In the genomic region with DNA sequence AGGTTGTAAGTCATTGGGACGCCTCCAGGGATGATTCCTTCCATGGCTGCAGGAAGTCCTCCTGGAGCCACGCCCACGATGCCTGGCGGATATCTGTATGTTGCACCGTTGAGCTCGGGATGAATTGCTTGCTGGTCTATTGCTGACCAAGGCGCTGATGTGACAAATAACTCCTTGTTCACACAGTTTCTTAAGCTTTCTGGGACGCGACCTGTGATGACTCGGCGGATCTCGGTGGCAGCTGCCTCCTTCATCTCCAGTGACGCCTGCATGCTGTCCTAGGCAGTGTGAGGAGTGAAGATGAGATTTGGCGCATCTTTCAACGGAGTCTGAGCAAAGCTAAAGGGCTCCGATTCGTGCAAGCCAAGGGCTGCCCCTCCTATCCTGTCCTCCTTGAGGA, we compare ENCODE assay signal across 35 cellular contexts.
"Had no signal": no experiment of that assay in that cellular context is flagged by ENCODE, and none has a peak within 500 bp of the region (broad histone marks: within the 10 kb centered on the region; RNA-seq: fewer than 3 reads in every experiment).

No MANE protein-coding gene starts in this region.

- H3K4me1 ChIP-seq: adrenal gland, body of pancreas, breast epithelium, esophagus muscularis mucosa, foreskin keratinocyte, gastrocnemius medialis, heart left ventricle had no signal

- ATAC-seq: activated CD4-positive, CD25-positive, alpha-beta regulatory T cell treated with anti-CD3 and anti-CD28 coated beads, Interleukin-2, amount 50 U/mL, for 24 hours; activated CD8-positive, alpha-beta T cell treated with anti-CD3 and anti-CD28 coated beads for 36 hours; activated naive CD8-positive, alpha-beta T cell treated with anti-CD3 and anti-CD28 coated beads, Interleukin-2, amount 50 U/mL, for 24 hours; body of pancreas; effector memory CD8-positive, alpha-beta T cell; foreskin keratinocyte; gastrocnemius medialis; heart left ventricle; T-helper 17 cell had no signal

- DNase-seq: activated B cell treated with CpG ODN at 0.5 μM for 24 hours; activated CD4-positive, alpha-beta T cell treated with anti-CD3 and anti-CD28 coated beads for 48 hours; activated CD4-positive, alpha-beta T cell treated with anti-CD3 and anti-CD28 coated beads, Interleukin-2, amount 50 U/mL, for 1 hour; activated CD4-positive, alpha-beta T cell treated with anti-CD3 and anti-CD28 coated beads, Interleukin-2, amount 50 U/mL, for 48 hours; activated CD8-positive, alpha-beta memory T cell treated with anti-CD3 and anti-CD28 coated beads for 24 hours; activated CD8-positive, alpha-beta T cell treated with anti-CD3 and anti-CD28 coated beads for 36 hours; activated gamma-delta T cell; activated naive CD4-positive, alpha-beta T cell; activated naive CD4-positive, alpha-beta T cell treated with anti-CD3 and anti-CD28 coated beads, Interleukin-2, amount 50 U/mL, for 16 hours; activated naive CD8-positive, alpha-beta T cell treated with anti-CD3 and anti-CD28 coated beads for 36 hours; activated naive CD8-positive, alpha-beta T cell treated with anti-CD3 and anti-CD28 coated beads, Interleukin-2, amount 50 U/mL, for 24 hours; activated T-cell treated with anti-CD3 and anti-CD28 coated beads, Interleukin-2, amount 50 U/mL, for 48 hours; adrenal gland; amygdala; aorta; body of pancreas; cortex of kidney; dermis blood vessel endothelial cell; effector CD4-positive, alpha-beta T cell; effector memory CD8-positive, alpha-beta T cell; erythroblast; foreskin keratinocyte; gastrocnemius medialis; glutamatergic neuron; heart left ventricle; T-helper 1 cell; T-helper 17 cell; T1000; WERI-Rb-1 had no signal

- H3K4me1 Mint-ChIP-seq: activated naive CD8-positive, alpha-beta T cell treated with anti-CD3 and anti-CD28 coated beads for 36 hours; activated naive CD8-positive, alpha-beta T cell treated with anti-CD3 and anti-CD28 coated beads, Interleukin-2, amount 50 U/mL, for 24 hours; central memory CD8-positive, alpha-beta T cell; T-helper 17 cell had no signal

- H3K27me3 ChIP-seq: adrenal gland, body of pancreas, breast epithelium, esophagus muscularis mucosa, foreskin keratinocyte, gastrocnemius medialis, heart left ventricle had no signal

- H3K4me3 Mint-ChIP-seq: activated B cell treated with CpG ODN at 0.5 μM for 24 hours; activated CD8-positive, alpha-beta T cell treated with anti-CD3 and anti-CD28 coated beads for 36 hours; activated naive CD8-positive, alpha-beta T cell treated with anti-CD3 and anti-CD28 coated beads for 36 hours; activated naive CD8-positive, alpha-beta T cell treated with anti-CD3 and anti-CD28 coated beads, Interleukin-2, amount 50 U/mL, for 24 hours; central memory CD8-positive, alpha-beta T cell; effector memory CD8-positive, alpha-beta T cell; T-helper 17 cell; T-helper 2 cell treated with Interferon-gamma antibody and Interleukin-4, amounts not matched to agents 5 μg/mL and 100 μg/mL, for 36 hours had no signal

- H3K9me3 ChIP-seq: body of pancreas had no signal

- H3K27ac Mint-ChIP-seq: activated B cell treated with CpG ODN at 0.5 μM for 24 hours; activated CD8-positive, alpha-beta T cell treated with anti-CD3 and anti-CD28 coated beads for 36 hours; activated naive CD8-positive, alpha-beta T cell treated with anti-CD3 and anti-CD28 coated beads for 36 hours; activated naive CD8-positive, alpha-beta T cell treated with anti-CD3 and anti-CD28 coated beads, Interleukin-2, amount 50 U/mL, for 24 hours; effector memory CD8-positive, alpha-beta T cell; T-helper 17 cell; T-helper 2 cell treated with Interferon-gamma antibody and Interleukin-4, amounts not matched to agents 5 μg/mL and 100 μg/mL, for 36 hours had no signal

- FAIRE-seq: colon had no signal

- H3K27ac ChIP-seq: adrenal gland, body of pancreas, breast epithelium, esophagus muscularis mucosa, foreskin keratinocyte, gastrocnemius medialis, heart left ventricle, WERI-Rb-1 had no signal

- H3K4me3 ChIP-seq: adrenal gland, body of pancreas, breast epithelium, esophagus muscularis mucosa, gastrocnemius medialis, heart left ventricle had no signal

- H3K36me3 ChIP-seq: adrenal gland, breast epithelium, esophagus muscularis mucosa, gastrocnemius medialis, heart left ventricle, WERI-Rb-1 had no signal

- H3K27me3 Mint-ChIP-seq: activated B cell treated with CpG ODN at 0.5 μM for 24 hours; activated CD8-positive, alpha-beta T cell treated with anti-CD3 and anti-CD28 coated beads for 36 hours; activated naive CD8-positive, alpha-beta T cell treated with anti-CD3 and anti-CD28 coated beads for 36 hours; activated naive CD8-positive, alpha-beta T cell treated with anti-CD3 and anti-CD28 coated beads, Interleukin-2, amount 50 U/mL, for 24 hours; central memory CD8-positive, alpha-beta T cell; effector memory CD8-positive, alpha-beta T cell; T-helper 17 cell had no signal
